Comparison of ENCODE assay signal across 1 cellular context in genomic region chr16:31351246-31351936, GRCh38.
TF ChIP-seq lines count a peak whose summit lies in the region.

No MANE protein-coding gene starts in this region.

TF ChIP-seq in GM12878, 131 proteins besides CTCF, POLR2A, EP300 and RAD21 (continues in another document):
- TF ChIP-seq NR2C2 (IDR thresholded peaks at IDR 0.05; ENCODE audit: borderline replicate concordance, control insufficient read depth, insufficient read length, low read depth) (no peak), SPI1 (IDR thresholded peaks at IDR 0.05; ENCODE audit: borderline replicate concordance, insufficient read depth, low read depth, low read length) (peak; percentile 92), SUPT20H (IDR thresholded peaks at IDR 0.05; ENCODE audit: borderline replicate concordance, control insufficient read depth, low read depth, low read length) (no peak), SKIL (IDR thresholded peaks at IDR 0.05; ENCODE audit: low read depth, poor library complexity, severe bottlenecking) (peak; percentile 59), SIX5 (IDR thresholded peaks at IDR 0.05; ENCODE audit: low read depth, low read length, severe bottlenecking) (no peak), E2F8 (IDR thresholded peaks at IDR 0.05; ENCODE audit: low read depth, partially characterized antibody) (no peak), ZNF687 (IDR thresholded peaks at IDR 0.05) (no peak), RB1 (IDR thresholded peaks at IDR 0.05; ENCODE audit: borderline replicate concordance) (no peak), KLF5 (IDR thresholded peaks at IDR 0.05; ENCODE audit: partially characterized antibody) (no peak), NR2C1 (IDR thresholded peaks at IDR 0.05) (no peak), ZNF217 (IDR thresholded peaks at IDR 0.05) (no peak), POLR2AphosphoS5 (IDR thresholded peaks at IDR 0.05; ENCODE audit: low read length) (no peak), MYC (IDR thresholded peaks at IDR 0.05; ENCODE audit: insufficient read depth, insufficient read length, insufficient replicate concordance, low read length, severe bottlenecking) (no peak), MTA2 (IDR thresholded peaks at IDR 0.05; ENCODE audit: low read depth) (peak; percentile 60), LARP7 (IDR thresholded peaks at IDR 0.05) (no peak), KAT2A (conservative IDR thresholded peaks at IDR 0.05; ENCODE audit: control insufficient read depth, low read depth, low read length) (no peak), ZNF24 (IDR thresholded peaks at IDR 0.05) (no peak), ATF7 (IDR thresholded peaks at IDR 0.05; ENCODE audit: low read depth) (0 out of 2 replicates have a peak, but pooled peaks have one; percentile 19), NFYA (IDR thresholded peaks at IDR 0.05; ENCODE audit: borderline replicate concordance, low read depth, low read length) (no peak), MEF2B (IDR thresholded peaks at IDR 0.05; ENCODE audit: partially characterized antibody, poor library complexity, severe bottlenecking) (peak; percentile 24), MXI1 (IDR thresholded peaks at IDR 0.05; ENCODE audit: low read depth, low read length) (no peak), SMAD1 (IDR thresholded peaks at IDR 0.05; ENCODE audit: low read depth, partially characterized antibody) (no peak), E2F4 (IDR thresholded peaks at IDR 0.05; ENCODE audit: low read depth, low read length) (no peak), POLR2AphosphoS2 (IDR thresholded peaks at IDR 0.05; ENCODE audit: low read depth, low read length) (no peak), BCL11A (IDR thresholded peaks at IDR 0.05; ENCODE audit: low read depth, low read length) (peak; percentile 66; the same call in 1 of the 2 replicates), RAD51 (IDR thresholded peaks at IDR 0.05) (no peak), POU2F2 (IDR thresholded peaks at IDR 0.05; ENCODE audit: borderline replicate concordance, low read depth, low read length) (peak; percentile 54; the same call in 1 of the 3 replicates), CHD1 (IDR thresholded peaks at IDR 0.05; ENCODE audit: low read depth, low read length) (no peak), PAX8 (IDR thresholded peaks at IDR 0.05) (no peak), PKNOX1 (IDR thresholded peaks at IDR 0.05) (no peak), HSF1 (IDR thresholded peaks at IDR 0.05; ENCODE audit: low read depth, low read length) (no peak), ZBED1 (IDR thresholded peaks at IDR 0.05; ENCODE audit: borderline replicate concordance) (no peak), ATF3 (IDR thresholded peaks at IDR 0.05; ENCODE audit: borderline replicate concordance, extremely low read depth, low read depth, low read length) (no peak), CREB1 (IDR thresholded peaks at IDR 0.05; ENCODE audit: low read depth) (no peak)
- TF ChIP-seq, protein P1, sequence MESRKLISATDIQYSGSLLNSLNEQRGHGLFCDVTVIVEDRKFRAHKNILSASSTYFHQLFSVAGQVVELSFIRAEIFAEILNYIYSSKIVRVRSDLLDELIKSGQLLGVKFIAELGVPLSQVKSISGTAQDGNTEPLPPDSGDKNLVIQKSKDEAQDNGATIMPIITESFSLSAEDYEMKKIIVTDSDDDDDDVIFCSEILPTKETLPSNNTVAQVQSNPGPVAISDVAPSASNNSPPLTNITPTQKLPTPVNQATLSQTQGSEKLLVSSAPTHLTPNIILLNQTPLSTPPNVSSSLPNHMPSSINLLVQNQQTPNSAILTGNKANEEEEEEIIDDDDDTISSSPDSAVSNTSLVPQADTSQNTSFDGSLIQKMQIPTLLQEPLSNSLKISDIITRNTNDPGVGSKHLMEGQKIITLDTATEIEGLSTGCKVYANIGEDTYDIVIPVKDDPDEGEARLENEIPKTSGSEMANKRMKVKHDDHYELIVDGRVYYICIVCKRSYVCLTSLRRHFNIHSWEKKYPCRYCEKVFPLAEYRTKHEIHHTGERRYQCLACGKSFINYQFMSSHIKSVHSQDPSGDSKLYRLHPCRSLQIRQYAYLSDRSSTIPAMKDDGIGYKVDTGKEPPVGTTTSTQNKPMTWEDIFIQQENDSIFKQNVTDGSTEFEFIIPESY (IDR thresholded peaks at IDR 0.05), result no peak
- TF ChIP-seq, protein P2, sequence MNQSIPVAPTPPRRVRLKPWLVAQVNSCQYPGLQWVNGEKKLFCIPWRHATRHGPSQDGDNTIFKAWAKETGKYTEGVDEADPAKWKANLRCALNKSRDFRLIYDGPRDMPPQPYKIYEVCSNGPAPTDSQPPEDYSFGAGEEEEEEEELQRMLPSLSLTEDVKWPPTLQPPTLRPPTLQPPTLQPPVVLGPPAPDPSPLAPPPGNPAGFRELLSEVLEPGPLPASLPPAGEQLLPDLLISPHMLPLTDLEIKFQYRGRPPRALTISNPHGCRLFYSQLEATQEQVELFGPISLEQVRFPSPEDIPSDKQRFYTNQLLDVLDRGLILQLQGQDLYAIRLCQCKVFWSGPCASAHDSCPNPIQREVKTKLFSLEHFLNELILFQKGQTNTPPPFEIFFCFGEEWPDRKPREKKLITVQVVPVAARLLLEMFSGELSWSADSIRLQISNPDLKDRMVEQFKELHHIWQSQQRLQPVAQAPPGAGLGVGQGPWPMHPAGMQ (IDR thresholded peaks at IDR 0.05; ENCODE audit: borderline replicate concordance), result no peak
- TF ChIP-seq, protein P3, sequence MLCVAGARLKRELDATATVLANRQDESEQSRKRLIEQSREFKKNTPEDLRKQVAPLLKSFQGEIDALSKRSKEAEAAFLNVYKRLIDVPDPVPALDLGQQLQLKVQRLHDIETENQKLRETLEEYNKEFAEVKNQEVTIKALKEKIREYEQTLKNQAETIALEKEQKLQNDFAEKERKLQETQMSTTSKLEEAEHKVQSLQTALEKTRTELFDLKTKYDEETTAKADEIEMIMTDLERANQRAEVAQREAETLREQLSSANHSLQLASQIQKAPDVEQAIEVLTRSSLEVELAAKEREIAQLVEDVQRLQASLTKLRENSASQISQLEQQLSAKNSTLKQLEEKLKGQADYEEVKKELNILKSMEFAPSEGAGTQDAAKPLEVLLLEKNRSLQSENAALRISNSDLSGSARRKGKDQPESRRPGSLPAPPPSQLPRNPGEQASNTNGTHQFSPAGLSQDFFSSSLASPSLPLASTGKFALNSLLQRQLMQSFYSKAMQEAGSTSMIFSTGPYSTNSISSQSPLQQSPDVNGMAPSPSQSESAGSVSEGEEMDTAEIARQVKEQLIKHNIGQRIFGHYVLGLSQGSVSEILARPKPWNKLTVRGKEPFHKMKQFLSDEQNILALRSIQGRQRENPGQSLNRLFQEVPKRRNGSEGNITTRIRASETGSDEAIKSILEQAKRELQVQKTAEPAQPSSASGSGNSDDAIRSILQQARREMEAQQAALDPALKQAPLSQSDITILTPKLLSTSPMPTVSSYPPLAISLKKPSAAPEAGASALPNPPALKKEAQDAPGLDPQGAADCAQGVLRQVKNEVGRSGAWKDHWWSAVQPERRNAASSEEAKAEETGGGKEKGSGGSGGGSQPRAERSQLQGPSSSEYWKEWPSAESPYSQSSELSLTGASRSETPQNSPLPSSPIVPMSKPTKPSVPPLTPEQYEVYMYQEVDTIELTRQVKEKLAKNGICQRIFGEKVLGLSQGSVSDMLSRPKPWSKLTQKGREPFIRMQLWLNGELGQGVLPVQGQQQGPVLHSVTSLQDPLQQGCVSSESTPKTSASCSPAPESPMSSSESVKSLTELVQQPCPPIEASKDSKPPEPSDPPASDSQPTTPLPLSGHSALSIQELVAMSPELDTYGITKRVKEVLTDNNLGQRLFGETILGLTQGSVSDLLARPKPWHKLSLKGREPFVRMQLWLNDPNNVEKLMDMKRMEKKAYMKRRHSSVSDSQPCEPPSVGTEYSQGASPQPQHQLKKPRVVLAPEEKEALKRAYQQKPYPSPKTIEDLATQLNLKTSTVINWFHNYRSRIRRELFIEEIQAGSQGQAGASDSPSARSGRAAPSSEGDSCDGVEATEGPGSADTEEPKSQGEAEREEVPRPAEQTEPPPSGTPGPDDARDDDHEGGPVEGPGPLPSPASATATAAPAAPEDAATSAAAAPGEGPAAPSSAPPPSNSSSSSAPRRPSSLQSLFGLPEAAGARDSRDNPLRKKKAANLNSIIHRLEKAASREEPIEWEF (IDR thresholded peaks at IDR 0.05; ENCODE audit: insufficient replicate concordance, low read depth, low read length), result peak; percentile 30
